8 cellular contexts compared by ENCODE assay signal in genomic region chr13:105202384-105202783, GRCh38.
DNase-seq lines count a peak whose midpoint lies in the region; ATAC-seq and TF ChIP-seq lines count a peak whose summit lies in the region.

No MANE protein-coding gene starts in this region.

- DNase-seq in AML-193 (lab: John Stamatoyannopoulos, UW) (peak; percentile 75 to 80), NCI-H526 (lab: John Stamatoyannopoulos, UW) (peak; percentile 20 to 55), epithelial cell of esophagus (ENCODE audit: low read depth) (peak; percentile 47), renal cortical epithelial cell (ENCODE audit: low read depth) (peak; percentile 67), NCI-H774 (lab: John Stamatoyannopoulos, UW) (no peak), NCI-H2227 treated with DMSO at 0.1 percent for 48 hours (lab: John Stamatoyannopoulos, UW) (no peak)

- ATAC-seq in GM21423 (IDR thresholded peaks at IDR 0.05; ENCODE audit: unreplicated experiment) (peak; percentile 65), HG03039 (IDR thresholded peaks at IDR 0.05; ENCODE audit: unreplicated experiment) (no peak)

- TF ChIP-seq CTCF in epithelial cell of esophagus (IDR thresholded peaks at IDR 0.05; ENCODE audit: insufficient read depth, low read depth, low read length, missing control alignments): peak; percentile 76

- H3K4me3 ChIP-seq in epithelial cell of esophagus (ENCODE audit: low read length): no peak overlapping the region

Comparison
In these comparisons a context has a peak if more than half of its experiments do, and no peak if none do; other contexts are left out.
1. DNase-seq: peak in AML-193 (2 of 2), NCI-H526 (2 of 2), epithelial cell of esophagus (single experiment) and renal cortical epithelial cell (single experiment); none in NCI-H774 (single experiment) and NCI-H2227 treated with DMSO at 0.1 percent for 48 hours (single experiment).